8 cellular contexts compared by ENCODE assay signal in the genomic region with DNA sequence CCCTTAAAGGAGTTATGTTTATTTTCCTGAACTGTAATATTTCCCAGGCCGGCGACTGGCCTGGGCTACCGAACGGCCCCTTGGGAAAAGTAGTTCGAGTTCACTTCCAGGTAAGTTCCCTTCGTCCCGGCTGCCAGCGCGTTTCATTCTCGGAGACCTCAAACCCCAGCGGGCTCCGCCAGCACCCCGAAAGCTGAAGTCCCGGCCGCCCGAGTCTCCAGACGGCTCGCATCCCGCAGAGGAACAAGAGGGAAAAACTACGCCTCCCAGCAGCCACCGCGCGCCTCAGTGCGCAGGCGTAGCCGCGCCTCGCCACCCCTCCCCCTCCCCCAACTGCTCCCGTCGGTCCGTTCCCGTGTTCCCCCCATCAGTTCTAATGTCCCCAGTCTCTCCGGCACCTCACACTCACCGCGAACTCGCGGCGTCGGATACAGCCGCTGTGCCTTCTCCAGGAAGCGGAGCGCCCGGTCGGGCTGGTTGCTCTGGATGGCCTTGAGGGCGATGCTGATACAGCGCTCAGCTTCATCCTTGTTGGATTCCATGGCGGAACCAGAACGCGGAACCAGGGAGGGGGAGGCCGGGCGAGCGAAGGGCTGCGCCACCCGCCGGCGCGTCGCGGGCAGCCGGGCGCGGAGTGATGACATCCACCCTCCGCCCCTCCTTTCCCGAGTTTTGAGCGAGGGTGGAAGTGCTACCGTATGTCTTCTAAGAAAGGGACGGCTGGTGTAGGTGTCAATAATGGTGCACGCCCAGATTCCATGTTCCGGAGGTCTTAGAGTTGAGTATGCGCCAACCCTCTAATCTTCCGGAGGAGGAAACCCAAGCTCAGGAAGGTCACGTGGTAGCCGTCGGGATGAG. TPM values are rescaled to one million over a fixed set of nuclear protein-coding genes. Genes with fewer than 3 reads are reported as not detected.
DNase-seq lines count a peak whose midpoint lies in the region; ATAC-seq and TF ChIP-seq lines count a peak whose summit lies in the region.

Gene DNAJB12 (minus strand): TSS at position 564 of the 858 bp plus-strand sequence. CDS start 22 bp downstream, at position 542.

- H3K9me3 ChIP-seq in SK-N-MC (ENCODE audit: low read depth, low read length) (no peaks in the 10 kb centered on the region), gastroesophageal sphincter (no peaks in the 10 kb centered on the region), neuronal stem cell (replicated peaks in 1 of 2; ENCODE audit: control insufficient read depth in 2 of 2, insufficient read depth in 1 of 2, low read depth in 1 of 2, low read length in 2 of 2) (no peaks in the 10 kb centered on the region), subcutaneous abdominal adipose tissue (ENCODE audit: control insufficient read depth in 5 of 5, low read length in 5 of 5) (no peaks in the 10 kb centered on the region)

- peak within 1 kb of the TSS; percentile 94 for H3K27ac Mint-ChIP-seq in activated naive CD4-positive, alpha-beta T cell treated with anti-CD3 and anti-CD28 coated beads, Interleukin-2, amount 10 ng/mL, durations not matched to agents 7 days and 5 days

- peak within 1 kb of the TSS; percentile 94 for H3K4me3 Mint-ChIP-seq in activated naive CD4-positive, alpha-beta T cell treated with anti-CD3 and anti-CD28 coated beads, Interleukin-2, amount 10 ng/mL, durations not matched to agents 7 days and 5 days

- peak within 1 kb of the TSS; percentile 97 for H3K14ac ChIP-seq in neuronal stem cell (ENCODE audit: low read length)

- H3K27ac ChIP-seq in SK-N-MC (peak within 1 kb of the TSS; percentile 96), gastroesophageal sphincter (peak within 1 kb of the TSS; percentile 70 to 99 (median 94)), neuronal stem cell (replicated peaks; ENCODE audit: low read length) (peak within 1 kb of the TSS; percentile 94), subcutaneous abdominal adipose tissue (ENCODE audit: low read depth, low read length) (peak within 1 kb of the TSS; percentile 97)

- no peaks in the 10 kb centered on the region for H3K9me3 Mint-ChIP-seq in activated naive CD4-positive, alpha-beta T cell treated with anti-CD3 and anti-CD28 coated beads, Interleukin-2, amount 10 ng/mL, durations not matched to agents 7 days and 5 days

- peak within 1 kb of the TSS; percentile 96 for H3K23ac ChIP-seq in neuronal stem cell (ENCODE audit: low read depth, low read length, poor library complexity)

- H3K4ac ChIP-seq in neuronal stem cell (ENCODE audit: low read length): no peak within 1 kb of the TSS

- H3K4me1 ChIP-seq in gastroesophageal sphincter: peaks cover 6 to 46% (median 18%) of the 10 kb centered on the region in 3 donors
- peaks cover 0 to 6% of the 10 kb centered on the region in 2 donors for H3K4me1 ChIP-seq in neuronal stem cell (ENCODE audit: control insufficient read depth in 2 of 2, insufficient read depth in 1 of 2, low read depth in 1 of 2, low read length in 2 of 2)
- H3K4me1 ChIP-seq in subcutaneous abdominal adipose tissue (ENCODE audit: control insufficient read depth in 5 of 5, insufficient read depth in 5 of 5, low read length in 5 of 5): peaks cover 5 to 34% (median 23%) of the 10 kb centered on the region in 5 donors

- H3K4me1 Mint-ChIP-seq in activated naive CD4-positive, alpha-beta T cell treated with anti-CD3 and anti-CD28 coated beads, Interleukin-2, amount 10 ng/mL, durations not matched to agents 7 days and 5 days: peaks cover 39% of the 10 kb centered on the region

- peaks cover 12% of the 10 kb centered on the region for H3K79me1 ChIP-seq in neuronal stem cell (ENCODE audit: low read depth, low read length)

- H2AK5ac ChIP-seq in neuronal stem cell (ENCODE audit: low read depth, low read length): no peak within 1 kb of the TSS

- ATAC-seq in HG02571 (IDR thresholded peaks at IDR 0.05; ENCODE audit: unreplicated experiment) (peak; percentile 79), gastroesophageal sphincter (peak; percentile 94)

- H2BK12ac ChIP-seq in neuronal stem cell (ENCODE audit: low read length): no peak within 1 kb of the TSS

- TF ChIP-seq POLR2A in gastroesophageal sphincter (IDR thresholded peaks at IDR 0.05): peak; percentile 71 to 73

- H3K4me2 ChIP-seq in neuronal stem cell (ENCODE audit: insufficient read depth, low read length, poor library complexity, severe bottlenecking): peak within 1 kb of the TSS; percentile 87

- WGBS in gastroesophageal sphincter (ENCODE audit: low coverage in 1 of 2), 2 donors: 0 to 1% methylated on average over 22 to 31 of the region's 74 CpGs
- no CpG with 5 or more reads among the region's 74 CpGs for WGBS in neuronal stem cell (ENCODE audit: extremely low coverage in 2 of 2, insufficient read length in 2 of 2, insufficient replicate concordance in 1 of 2), 2 donors

- no peak within 1 kb of the TSS for H2BK120ac ChIP-seq in neuronal stem cell (ENCODE audit: low read depth, low read length)

- peak within 1 kb of the TSS; percentile 96 for H2AFZ ChIP-seq in neuronal stem cell (ENCODE audit: low read length)

- no peak for TF ChIP-seq EP300 in gastroesophageal sphincter (IDR thresholded peaks at IDR 0.05)

- DNase-seq in GM04504 (ENCODE audit: low read depth): peak; percentile 80
- peak; percentile 84 for DNase-seq in NCI-H1048 (lab: John Stamatoyannopoulos, UW)
- DNase-seq in SK-N-MC (ENCODE audit: low read depth, low spot score): peak; percentile 64
- peak; percentile 92 for DNase-seq in activated naive CD4-positive, alpha-beta T cell treated with anti-CD3 and anti-CD28 coated beads, Interleukin-2, amount 10 ng/mL, durations not matched to agents 7 days and 5 days
- peak; percentile 93 for DNase-seq in neuronal stem cell (ENCODE audit: low spot score)

- no peak within 1 kb of the TSS for H4K91ac ChIP-seq in neuronal stem cell (ENCODE audit: low read depth, low read length, poor library complexity)

- peak within 1 kb of the TSS; percentile 12 for H2BK15ac ChIP-seq in neuronal stem cell (ENCODE audit: low read length)

- peak within 1 kb of the TSS; percentile 88 for H2BK5ac ChIP-seq in neuronal stem cell (ENCODE audit: low read length)

- CTCF ChIA-PET in activated naive CD4-positive, alpha-beta T cell treated with anti-CD3 and anti-CD28 coated beads, Interleukin-2, amount 10 ng/mL, durations not matched to agents 7 days and 5 days (lab: Charles Lee): interaction anchor here (1.0 to 1.2 kb wide), 2 partner anchors 10 to 306 kb away, joined by 4 read pairs; no protein-coding TSS in a partner anchor

- peak within 1 kb of the TSS; percentile 92 for H3K4me3 ChIP-seq in SK-N-MC
- peak within 1 kb of the TSS; percentile 63 to 88 for H3K4me3 ChIP-seq in gastroesophageal sphincter
- peak within 1 kb of the TSS; percentile 92 to 96 for H3K4me3 ChIP-seq in neuronal stem cell (ENCODE audit: low read length in 2 of 2)
- peak within 1 kb of the TSS; percentile 74 to 99 (median 94) for H3K4me3 ChIP-seq in subcutaneous abdominal adipose tissue (ENCODE audit: low read depth in 1 of 5, low read length in 5 of 5)

- H3K36me3 Mint-ChIP-seq in activated naive CD4-positive, alpha-beta T cell treated with anti-CD3 and anti-CD28 coated beads, Interleukin-2, amount 10 ng/mL, durations not matched to agents 7 days and 5 days: peaks cover 27% of the 10 kb centered on the region

- H3K18ac ChIP-seq in neuronal stem cell (ENCODE audit: low read length): peak within 1 kb of the TSS; percentile 98

- no peaks in the 10 kb centered on the region for H3K27me3 ChIP-seq in gastroesophageal sphincter
- H3K27me3 ChIP-seq in neuronal stem cell (ENCODE audit: control insufficient read depth in 3 of 3, insufficient read depth in 3 of 3, low read depth in 1 of 3, low read length in 3 of 3): peaks cover 0 to 1% (median 0%) of the 10 kb centered on the region in 3 experiments
- H3K27me3 ChIP-seq in subcutaneous abdominal adipose tissue (ENCODE audit: control insufficient read depth in 5 of 5, insufficient read depth in 4 of 5, low read length in 5 of 5): no peaks in the 10 kb centered on the region

- no peak within 1 kb of the TSS for H4K8ac ChIP-seq in neuronal stem cell (ENCODE audit: low read depth, low read length)

- H3K36me3 ChIP-seq in SK-N-MC (ENCODE audit: insufficient read depth, low read length) (no peaks in the 10 kb centered on the region), gastroesophageal sphincter (peaks cover 0 to 22% of the 10 kb centered on the region in 2 donors), neuronal stem cell (replicated peaks in 1 of 2; ENCODE audit: control insufficient read depth in 2 of 2, insufficient read depth in 2 of 2, low read length in 2 of 2) (peaks cover 9 to 23% of the 10 kb centered on the region in 2 donors), subcutaneous abdominal adipose tissue (ENCODE audit: control insufficient read depth in 5 of 5, insufficient read depth in 5 of 5, low read length in 5 of 5) (peaks cover 0 to 21% (median 15%) of the 10 kb centered on the region in 5 donors)

- H3K9ac ChIP-seq in SK-N-MC (ENCODE audit: insufficient read length): peak within 1 kb of the TSS; percentile 97
- H3K9ac ChIP-seq in neuronal stem cell (ENCODE audit: low read depth, low read length, poor library complexity): peak within 1 kb of the TSS; percentile 92
- H3K9ac ChIP-seq in subcutaneous abdominal adipose tissue (ENCODE audit: low read length in 5 of 5): peak within 1 kb of the TSS; percentile 84 to 99 (median 93)

- H3K27me3 Mint-ChIP-seq in activated naive CD4-positive, alpha-beta T cell treated with anti-CD3 and anti-CD28 coated beads, Interleukin-2, amount 10 ng/mL, durations not matched to agents 7 days and 5 days: peaks cover 8% of the 10 kb centered on the region

- peak in 1 of 4 experiments; percentile 10 for TF ChIP-seq CTCF in gastroesophageal sphincter (IDR thresholded peaks at IDR 0.05)

RNA-seq across cellular contexts. Expression of gene DNAJB12, which starts in this region (rescaled TPM):
- 10 to 100 TPM; 28.6 to 43.0 (median 33.4) TPM for total RNA-seq in gastroesophageal sphincter
- 10.8 TPM for polyA plus RNA-seq in neuronal stem cell (2013, experiment 1 of 2)
- 10.2 TPM for polyA plus RNA-seq in neuronal stem cell (2013, experiment 2 of 2)

Comparison
In these comparisons a context has a peak if more than half of its experiments do, and no peak if none do; other contexts are left out.
1. Peak in every context shown above with its lines: DNase-seq, ATAC-seq, H3K4me3 ChIP-seq and H3K27ac ChIP-seq.